8 cellular contexts compared by ENCODE assay signal in the genomic region with DNA sequence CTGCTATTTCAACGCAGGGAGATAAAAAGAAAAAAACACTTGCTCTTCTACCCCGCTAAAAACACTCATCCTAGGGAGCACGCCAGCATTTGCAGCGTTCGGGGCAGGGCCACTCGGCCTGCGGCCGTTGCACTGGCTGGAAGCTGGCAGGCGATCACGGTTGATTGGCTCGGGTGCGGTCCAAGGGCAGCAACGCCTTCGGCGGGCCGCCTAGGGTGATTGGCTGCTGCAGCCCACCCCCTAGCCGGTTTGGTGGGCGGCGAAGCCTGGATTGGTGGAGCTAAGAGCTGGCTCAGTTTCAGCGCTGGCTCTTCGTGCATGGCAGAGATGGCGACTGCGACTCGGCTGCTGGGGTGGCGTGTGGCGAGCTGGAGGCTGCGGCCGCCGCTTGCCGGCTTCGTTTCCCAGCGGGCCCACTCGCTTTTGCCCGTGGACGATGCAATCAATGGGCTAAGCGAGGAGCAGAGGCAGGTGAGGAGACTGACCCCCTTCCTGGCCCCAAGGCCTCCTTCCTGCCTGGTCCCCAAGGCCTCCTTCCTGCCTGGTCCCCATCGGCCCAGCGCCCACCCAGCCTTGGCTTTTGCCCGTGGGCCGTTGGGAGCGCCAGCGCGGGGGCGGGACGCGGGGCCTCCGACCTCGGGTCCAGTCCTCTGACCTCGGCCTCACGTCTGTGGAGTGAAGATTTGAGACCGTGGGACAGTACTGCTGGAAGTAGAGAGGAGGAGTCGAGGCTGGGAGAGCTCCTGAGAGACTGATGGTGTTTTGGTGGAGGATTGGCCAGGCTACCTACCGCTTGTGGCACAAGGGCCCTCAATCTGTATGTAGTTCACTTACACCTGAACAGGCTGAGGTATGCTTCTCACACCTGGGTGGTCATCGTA. TPM values are rescaled to one million over a fixed set of nuclear protein-coding genes. Genes with fewer than 3 reads are reported as not detected.
A peak's percentile ranks its signal among the peaks of the same experiment; 100 is the strongest.
DNase-seq lines count a peak whose midpoint lies in the region; ATAC-seq and TF ChIP-seq lines count a peak whose summit lies in the region.

TSS of gene IVD (plus strand) at position 295 of the 881 bp plus-strand sequence. CDS start at position 328, 33 bp downstream.

- TF ChIP-seq CTCF in choroid plexus epithelial cell (conservative IDR thresholded peaks at IDR 0.05; ENCODE audit: low read depth, low read length) (no peak), kidney epithelial cell (IDR thresholded peaks at IDR 0.05; ENCODE audit: insufficient read depth, low read length, poor library complexity, severe bottlenecking) (no peak)

- no peaks in the 10 kb centered on the region for H3K27me3 Mint-ChIP-seq in activated CD4-positive, alpha-beta T cell treated with anti-CD3 and anti-CD28 coated beads for 36 hours

- H3K36me3 ChIP-seq in kidney epithelial cell (ENCODE audit: control insufficient read depth, insufficient read depth, low read length), result no peaks in the 10 kb centered on the region

- intact Hi-C loops in activated CD4-positive, alpha-beta T cell treated with anti-CD3 and anti-CD28 coated beads for 36 hours (cut with DNase I, micrococcal nuclease), result loop anchor here (1.0 to 10.0 kb wide), 10 partner anchors 23 to 621 kb away; partner anchors contain the start of genes BAHD1 (in 1 of the 2), CCDC32 (in 1 of the 2), DISP2 (in 1 of the 2) and EIF2AK4 (in 1 of the 2)

- ATAC-seq in HG03439 (IDR thresholded peaks at IDR 0.05; ENCODE audit: unreplicated experiment), result peak; percentile 83
- peak; percentile 97 for ATAC-seq in activated CD4-positive, alpha-beta T cell treated with anti-CD3 and anti-CD28 coated beads for 36 hours

- H3K4me1 Mint-ChIP-seq in activated CD4-positive, alpha-beta T cell treated with anti-CD3 and anti-CD28 coated beads for 36 hours, result peaks cover 52% of the 10 kb centered on the region

- H3K4me3 ChIP-seq in choroid plexus epithelial cell (ENCODE audit: low read depth, low read length) (peak within 1 kb of the TSS; percentile 95), kidney epithelial cell (ENCODE audit: low read depth, low read length) (peak within 1 kb of the TSS; percentile 79)

- peak within 1 kb of the TSS; percentile 95 for H3K27ac Mint-ChIP-seq in activated CD4-positive, alpha-beta T cell treated with anti-CD3 and anti-CD28 coated beads for 36 hours

- TF ChIP-seq POLR2A in GM19193 (IDR thresholded peaks at IDR 0.05; ENCODE audit: extremely low read depth, insufficient read depth, insufficient read length), result peak; percentile 89

- DNase-seq in AG20443 (ENCODE audit: low spot score), result peak; percentile 100
- peak; percentile 95 to 98 for DNase-seq in NCI-H524 (lab: John Stamatoyannopoulos, UW)
- DNase-seq in activated CD4-positive, alpha-beta T cell treated with anti-CD3 and anti-CD28 coated beads for 36 hours, result peak; percentile 95
- peak; percentile 97 for DNase-seq in choroid plexus epithelial cell (ENCODE audit: low read depth)
- peak; percentile 84 for DNase-seq in kidney epithelial cell (ENCODE audit: low read depth)
- peak; percentile 85 to 89 for DNase-seq in stimulated activated CD4-positive, alpha-beta T cell treated with anti-CD3 and anti-CD28 coated beads, Interleukin-15, amount 100 ng/mL, for 48 hours (ENCODE audit: low read depth in 2 of 2)

- peaks cover 19% of the 10 kb centered on the region for H3K36me3 Mint-ChIP-seq in activated CD4-positive, alpha-beta T cell treated with anti-CD3 and anti-CD28 coated beads for 36 hours (ENCODE audit: low read depth)

- H3K9me3 Mint-ChIP-seq in activated CD4-positive, alpha-beta T cell treated with anti-CD3 and anti-CD28 coated beads for 36 hours (ENCODE audit: low read depth), result no peaks in the 10 kb centered on the region

- H3K27me3 ChIP-seq in kidney epithelial cell (ENCODE audit: control insufficient read depth, insufficient read depth, low read length), result no peaks in the 10 kb centered on the region

- CTCF ChIA-PET in activated CD4-positive, alpha-beta T cell treated with anti-CD3 and anti-CD28 coated beads for 36 hours (lab: Charles Lee), result interaction anchor here (0.6 to 2.6 kb wide), 17 partner anchors 8 to 537 kb away, joined by 3 to 10 read pairs (median 4); no protein-coding TSS in a partner anchor

- POLR2A ChIA-PET in activated CD4-positive, alpha-beta T cell treated with anti-CD3 and anti-CD28 coated beads for 36 hours (lab: Charles Lee), result interaction anchor here (1.0 to 1.2 kb wide), 3 partner anchors 22 to 624 kb away, joined by 3 to 4 read pairs (median 3); partner anchors contain the start of gene PLCB2

- H3K4me3 Mint-ChIP-seq in activated CD4-positive, alpha-beta T cell treated with anti-CD3 and anti-CD28 coated beads for 36 hours, result peak within 1 kb of the TSS; percentile 78

RNA-seq across cellular contexts. Expression of gene IVD, which starts in this region (rescaled TPM):
- 10 to 100 TPM; 30.8 to 46.2 TPM for total RNA-seq in activated CD4-positive, alpha-beta T cell treated with anti-CD3 and anti-CD28 coated beads for 36 hours
- total RNA-seq in kidney epithelial cell, result 41.1 and 46.8 TPM in 2 replicates

Comparison
In these comparisons a context has a peak if more than half of its experiments do, and no peak if none do; other contexts are left out.
1. Peak in every context shown above with its lines: DNase-seq, ATAC-seq and H3K4me3 ChIP-seq.